1 cellular context compared by ENCODE assay signal in the genomic region with DNA sequence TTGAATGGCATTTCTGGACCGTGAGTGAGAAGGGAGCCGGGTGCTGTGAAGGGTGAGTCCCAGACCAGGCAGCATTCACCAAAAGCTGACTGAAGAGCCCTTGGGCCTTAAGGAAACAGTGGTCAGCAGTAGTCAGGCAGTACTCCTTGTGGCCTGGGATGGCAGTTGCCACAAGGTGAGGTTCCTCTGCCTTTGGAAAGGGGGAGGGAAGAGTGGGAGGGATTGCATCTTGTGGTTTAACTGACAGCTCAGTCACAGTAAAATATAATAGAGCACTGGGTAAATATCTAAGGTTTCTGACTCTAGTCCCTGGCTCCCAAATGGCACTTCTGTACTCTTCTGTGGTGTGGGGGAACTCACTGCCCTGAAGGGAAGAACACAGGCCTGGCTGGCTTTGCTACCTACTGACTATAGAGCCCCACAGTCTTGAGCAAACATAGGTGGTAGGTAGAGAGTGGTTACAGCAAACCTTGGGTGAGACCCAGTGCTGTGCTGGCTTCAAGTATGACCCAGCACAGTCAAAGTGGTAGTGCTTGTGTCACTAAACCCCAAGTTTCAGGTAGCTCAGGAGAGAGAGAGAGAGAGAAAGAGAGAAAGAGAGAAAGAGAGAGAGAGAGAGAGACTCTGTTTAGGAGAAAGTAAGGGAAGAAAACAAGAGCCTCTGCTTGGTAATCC.
TF ChIP-seq lines count a peak whose summit lies in the region.

No MANE protein-coding gene starts in this region.

TF ChIP-seq in K562, 482 proteins besides CTCF, POLR2A, EP300 and RAD21 (continued from another document):
- TF ChIP-seq, protein P1, sequence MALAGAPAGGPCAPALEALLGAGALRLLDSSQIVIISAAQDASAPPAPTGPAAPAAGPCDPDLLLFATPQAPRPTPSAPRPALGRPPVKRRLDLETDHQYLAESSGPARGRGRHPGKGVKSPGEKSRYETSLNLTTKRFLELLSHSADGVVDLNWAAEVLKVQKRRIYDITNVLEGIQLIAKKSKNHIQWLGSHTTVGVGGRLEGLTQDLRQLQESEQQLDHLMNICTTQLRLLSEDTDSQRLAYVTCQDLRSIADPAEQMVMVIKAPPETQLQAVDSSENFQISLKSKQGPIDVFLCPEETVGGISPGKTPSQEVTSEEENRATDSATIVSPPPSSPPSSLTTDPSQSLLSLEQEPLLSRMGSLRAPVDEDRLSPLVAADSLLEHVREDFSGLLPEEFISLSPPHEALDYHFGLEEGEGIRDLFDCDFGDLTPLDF (CRISPR knock-in tag; IDR thresholded peaks at IDR 0.05), result no peak
- TF ChIP-seq, protein P2, sequence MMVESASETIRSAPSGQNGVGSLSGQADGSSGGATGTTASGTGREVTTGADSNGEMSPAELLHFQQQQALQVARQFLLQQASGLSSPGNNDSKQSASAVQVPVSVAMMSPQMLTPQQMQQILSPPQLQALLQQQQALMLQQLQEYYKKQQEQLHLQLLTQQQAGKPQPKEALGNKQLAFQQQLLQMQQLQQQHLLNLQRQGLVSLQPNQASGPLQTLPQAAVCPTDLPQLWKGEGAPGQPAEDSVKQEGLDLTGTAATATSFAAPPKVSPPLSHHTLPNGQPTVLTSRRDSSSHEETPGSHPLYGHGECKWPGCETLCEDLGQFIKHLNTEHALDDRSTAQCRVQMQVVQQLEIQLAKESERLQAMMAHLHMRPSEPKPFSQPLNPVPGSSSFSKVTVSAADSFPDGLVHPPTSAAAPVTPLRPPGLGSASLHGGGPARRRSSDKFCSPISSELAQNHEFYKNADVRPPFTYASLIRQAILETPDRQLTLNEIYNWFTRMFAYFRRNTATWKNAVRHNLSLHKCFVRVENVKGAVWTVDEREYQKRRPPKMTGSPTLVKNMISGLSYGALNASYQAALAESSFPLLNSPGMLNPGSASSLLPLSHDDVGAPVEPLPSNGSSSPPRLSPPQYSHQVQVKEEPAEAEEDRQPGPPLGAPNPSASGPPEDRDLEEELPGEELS (CRISPR knock-in tag; IDR thresholded peaks at IDR 0.05; ENCODE audit: borderline replicate concordance), result no peak
- TF ChIP-seq, protein P3, sequence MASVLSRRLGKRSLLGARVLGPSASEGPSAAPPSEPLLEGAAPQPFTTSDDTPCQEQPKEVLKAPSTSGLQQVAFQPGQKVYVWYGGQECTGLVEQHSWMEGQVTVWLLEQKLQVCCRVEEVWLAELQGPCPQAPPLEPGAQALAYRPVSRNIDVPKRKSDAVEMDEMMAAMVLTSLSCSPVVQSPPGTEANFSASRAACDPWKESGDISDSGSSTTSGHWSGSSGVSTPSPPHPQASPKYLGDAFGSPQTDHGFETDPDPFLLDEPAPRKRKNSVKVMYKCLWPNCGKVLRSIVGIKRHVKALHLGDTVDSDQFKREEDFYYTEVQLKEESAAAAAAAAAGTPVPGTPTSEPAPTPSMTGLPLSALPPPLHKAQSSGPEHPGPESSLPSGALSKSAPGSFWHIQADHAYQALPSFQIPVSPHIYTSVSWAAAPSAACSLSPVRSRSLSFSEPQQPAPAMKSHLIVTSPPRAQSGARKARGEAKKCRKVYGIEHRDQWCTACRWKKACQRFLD (CRISPR knock-in tag; IDR thresholded peaks at IDR 0.05), result no peak
- no peak for TF ChIP-seq POLR2B (IDR thresholded peaks at IDR 0.05; ENCODE audit: low read depth, partially characterized antibody)
